In the genomic region with DNA sequence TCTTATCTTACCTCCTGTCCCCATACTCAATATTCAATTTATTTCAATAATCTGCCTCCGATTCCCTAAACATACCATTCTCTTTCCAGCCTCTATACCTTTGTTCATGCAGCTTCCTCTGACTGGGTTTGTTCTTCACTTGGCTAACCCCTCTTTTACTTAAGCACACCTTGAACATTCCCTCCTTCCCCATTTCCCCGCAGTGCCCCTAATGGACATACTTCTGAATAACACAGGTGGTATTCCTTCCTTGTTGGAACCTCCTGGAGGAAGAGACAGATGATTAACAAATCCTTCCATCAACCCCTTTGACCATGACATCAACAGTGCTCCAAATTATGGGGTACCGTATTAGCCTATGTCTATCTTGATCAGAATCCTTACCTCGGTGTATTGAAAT, we compare ENCODE assay signal across 1 cellular context.
TF ChIP-seq lines count a peak whose summit lies in the region.

No MANE protein-coding gene starts in this region.

TF ChIP-seq in GM23338, 12 proteins besides CTCF, POLR2A, EP300 and RAD21 (continued from another document):
- TF ChIP-seq, protein P1, sequence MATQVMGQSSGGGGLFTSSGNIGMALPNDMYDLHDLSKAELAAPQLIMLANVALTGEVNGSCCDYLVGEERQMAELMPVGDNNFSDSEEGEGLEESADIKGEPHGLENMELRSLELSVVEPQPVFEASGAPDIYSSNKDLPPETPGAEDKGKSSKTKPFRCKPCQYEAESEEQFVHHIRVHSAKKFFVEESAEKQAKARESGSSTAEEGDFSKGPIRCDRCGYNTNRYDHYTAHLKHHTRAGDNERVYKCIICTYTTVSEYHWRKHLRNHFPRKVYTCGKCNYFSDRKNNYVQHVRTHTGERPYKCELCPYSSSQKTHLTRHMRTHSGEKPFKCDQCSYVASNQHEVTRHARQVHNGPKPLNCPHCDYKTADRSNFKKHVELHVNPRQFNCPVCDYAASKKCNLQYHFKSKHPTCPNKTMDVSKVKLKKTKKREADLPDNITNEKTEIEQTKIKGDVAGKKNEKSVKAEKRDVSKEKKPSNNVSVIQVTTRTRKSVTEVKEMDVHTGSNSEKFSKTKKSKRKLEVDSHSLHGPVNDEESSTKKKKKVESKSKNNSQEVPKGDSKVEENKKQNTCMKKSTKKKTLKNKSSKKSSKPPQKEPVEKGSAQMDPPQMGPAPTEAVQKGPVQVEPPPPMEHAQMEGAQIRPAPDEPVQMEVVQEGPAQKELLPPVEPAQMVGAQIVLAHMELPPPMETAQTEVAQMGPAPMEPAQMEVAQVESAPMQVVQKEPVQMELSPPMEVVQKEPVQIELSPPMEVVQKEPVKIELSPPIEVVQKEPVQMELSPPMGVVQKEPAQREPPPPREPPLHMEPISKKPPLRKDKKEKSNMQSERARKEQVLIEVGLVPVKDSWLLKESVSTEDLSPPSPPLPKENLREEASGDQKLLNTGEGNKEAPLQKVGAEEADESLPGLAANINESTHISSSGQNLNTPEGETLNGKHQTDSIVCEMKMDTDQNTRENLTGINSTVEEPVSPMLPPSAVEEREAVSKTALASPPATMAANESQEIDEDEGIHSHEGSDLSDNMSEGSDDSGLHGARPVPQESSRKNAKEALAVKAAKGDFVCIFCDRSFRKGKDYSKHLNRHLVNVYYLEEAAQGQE (IDR thresholded peaks at IDR 0.05; ENCODE audit: unreplicated experiment) = no peak
- no peak for TF ChIP-seq JUNB (IDR thresholded peaks at IDR 0.05; ENCODE audit: unreplicated experiment)
- TF ChIP-seq, protein P2, sequence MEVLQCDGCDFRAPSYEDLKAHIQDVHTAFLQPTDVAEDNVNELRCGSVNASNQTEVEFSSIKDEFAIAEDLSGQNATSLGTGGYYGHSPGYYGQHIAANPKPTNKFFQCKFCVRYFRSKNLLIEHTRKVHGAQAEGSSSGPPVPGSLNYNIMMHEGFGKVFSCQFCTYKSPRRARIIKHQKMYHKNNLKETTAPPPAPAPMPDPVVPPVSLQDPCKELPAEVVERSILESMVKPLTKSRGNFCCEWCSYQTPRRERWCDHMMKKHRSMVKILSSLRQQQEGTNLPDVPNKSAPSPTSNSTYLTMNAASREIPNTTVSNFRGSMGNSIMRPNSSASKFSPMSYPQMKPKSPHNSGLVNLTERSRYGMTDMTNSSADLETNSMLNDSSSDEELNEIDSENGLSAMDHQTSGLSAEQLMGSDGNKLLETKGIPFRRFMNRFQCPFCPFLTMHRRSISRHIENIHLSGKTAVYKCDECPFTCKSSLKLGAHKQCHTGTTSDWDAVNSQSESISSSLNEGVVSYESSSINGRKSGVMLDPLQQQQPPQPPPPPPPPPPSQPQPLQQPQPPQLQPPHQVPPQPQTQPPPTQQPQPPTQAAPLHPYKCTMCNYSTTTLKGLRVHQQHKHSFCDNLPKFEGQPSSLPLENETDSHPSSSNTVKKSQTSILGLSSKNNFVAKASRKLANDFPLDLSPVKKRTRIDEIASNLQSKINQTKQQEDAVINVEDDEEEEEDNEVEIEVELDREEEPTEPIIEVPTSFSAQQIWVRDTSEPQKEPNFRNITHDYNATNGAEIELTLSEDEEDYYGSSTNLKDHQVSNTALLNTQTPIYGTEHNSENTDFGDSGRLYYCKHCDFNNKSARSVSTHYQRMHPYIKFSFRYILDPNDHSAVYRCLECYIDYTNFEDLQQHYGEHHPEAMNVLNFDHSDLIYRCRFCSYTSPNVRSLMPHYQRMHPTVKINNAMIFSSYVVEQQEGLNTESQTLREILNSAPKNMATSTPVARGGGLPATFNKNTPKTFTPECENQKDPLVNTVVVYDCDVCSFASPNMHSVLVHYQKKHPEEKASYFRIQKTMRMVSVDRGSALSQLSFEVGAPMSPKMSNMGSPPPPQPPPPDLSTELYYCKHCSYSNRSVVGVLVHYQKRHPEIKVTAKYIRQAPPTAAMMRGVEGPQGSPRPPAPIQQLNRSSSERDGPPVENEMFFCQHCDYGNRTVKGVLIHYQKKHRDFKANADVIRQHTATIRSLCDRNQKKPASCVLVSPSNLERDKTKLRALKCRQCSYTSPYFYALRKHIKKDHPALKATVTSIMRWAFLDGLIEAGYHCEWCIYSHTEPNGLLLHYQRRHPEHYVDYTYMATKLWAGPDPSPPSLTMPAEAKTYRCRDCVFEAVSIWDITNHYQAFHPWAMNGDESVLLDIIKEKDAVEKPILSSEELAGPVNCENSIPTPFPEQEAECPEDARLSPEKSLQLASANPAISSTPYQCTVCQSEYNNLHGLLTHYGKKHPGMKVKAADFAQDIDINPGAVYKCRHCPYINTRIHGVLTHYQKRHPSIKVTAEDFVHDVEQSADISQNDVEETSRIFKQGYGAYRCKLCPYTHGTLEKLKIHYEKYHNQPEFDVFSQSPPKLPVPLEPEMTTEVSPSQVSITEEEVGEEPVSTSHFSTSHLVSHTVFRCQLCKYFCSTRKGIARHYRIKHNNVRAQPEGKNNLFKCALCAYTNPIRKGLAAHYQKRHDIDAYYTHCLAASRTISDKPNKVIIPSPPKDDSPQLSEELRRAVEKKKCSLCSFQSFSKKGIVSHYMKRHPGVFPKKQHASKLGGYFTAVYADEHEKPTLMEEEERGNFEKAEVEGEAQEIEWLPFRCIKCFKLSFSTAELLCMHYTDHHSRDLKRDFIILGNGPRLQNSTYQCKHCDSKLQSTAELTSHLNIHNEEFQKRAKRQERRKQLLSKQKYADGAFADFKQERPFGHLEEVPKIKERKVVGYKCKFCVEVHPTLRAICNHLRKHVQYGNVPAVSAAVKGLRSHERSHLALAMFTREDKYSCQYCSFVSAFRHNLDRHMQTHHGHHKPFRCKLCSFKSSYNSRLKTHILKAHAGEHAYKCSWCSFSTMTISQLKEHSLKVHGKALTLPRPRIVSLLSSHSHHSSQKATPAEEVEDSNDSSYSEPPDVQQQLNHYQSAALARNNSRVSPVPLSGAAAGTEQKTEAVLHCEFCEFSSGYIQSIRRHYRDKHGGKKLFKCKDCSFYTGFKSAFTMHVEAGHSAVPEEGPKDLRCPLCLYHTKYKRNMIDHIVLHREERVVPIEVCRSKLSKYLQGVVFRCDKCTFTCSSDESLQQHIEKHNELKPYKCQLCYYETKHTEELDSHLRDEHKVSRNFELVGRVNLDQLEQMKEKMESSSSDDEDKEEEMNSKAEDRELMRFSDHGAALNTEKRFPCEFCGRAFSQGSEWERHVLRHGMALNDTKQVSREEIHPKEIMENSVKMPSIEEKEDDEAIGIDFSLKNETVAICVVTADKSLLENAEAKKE (CRISPR knock-in tag; IDR thresholded peaks at IDR 0.05) = no peak
- TF ChIP-seq, protein P3, sequence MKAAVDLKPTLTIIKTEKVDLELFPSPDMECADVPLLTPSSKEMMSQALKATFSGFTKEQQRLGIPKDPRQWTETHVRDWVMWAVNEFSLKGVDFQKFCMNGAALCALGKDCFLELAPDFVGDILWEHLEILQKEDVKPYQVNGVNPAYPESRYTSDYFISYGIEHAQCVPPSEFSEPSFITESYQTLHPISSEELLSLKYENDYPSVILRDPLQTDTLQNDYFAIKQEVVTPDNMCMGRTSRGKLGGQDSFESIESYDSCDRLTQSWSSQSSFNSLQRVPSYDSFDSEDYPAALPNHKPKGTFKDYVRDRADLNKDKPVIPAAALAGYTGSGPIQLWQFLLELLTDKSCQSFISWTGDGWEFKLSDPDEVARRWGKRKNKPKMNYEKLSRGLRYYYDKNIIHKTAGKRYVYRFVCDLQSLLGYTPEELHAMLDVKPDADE (IDR thresholded peaks at IDR 0.05) = no peak
- no peak for TF ChIP-seq ZNF114 (CRISPR knock-in tag; IDR thresholded peaks at IDR 0.05)
- TF ChIP-seq CREB1 (CRISPR knock-in tag; IDR thresholded peaks at IDR 0.05; ENCODE audit: low read depth) = no peak
- no peak for TF ChIP-seq STAT1 (IDR thresholded peaks at IDR 0.05; ENCODE audit: unreplicated experiment)
- TF ChIP-seq ZNF331 (CRISPR knock-in tag; IDR thresholded peaks at IDR 0.05; ENCODE audit: low read depth) = no peak
- no peak for TF ChIP-seq NANOG (IDR thresholded peaks at IDR 0.05; ENCODE audit: borderline replicate concordance)
- no peak for TF ChIP-seq EZH2 (IDR thresholded peaks at IDR 0.05; ENCODE audit: low read depth, unreplicated experiment)
